11 cellular contexts compared by ENCODE assay signal in the genomic region with DNA sequence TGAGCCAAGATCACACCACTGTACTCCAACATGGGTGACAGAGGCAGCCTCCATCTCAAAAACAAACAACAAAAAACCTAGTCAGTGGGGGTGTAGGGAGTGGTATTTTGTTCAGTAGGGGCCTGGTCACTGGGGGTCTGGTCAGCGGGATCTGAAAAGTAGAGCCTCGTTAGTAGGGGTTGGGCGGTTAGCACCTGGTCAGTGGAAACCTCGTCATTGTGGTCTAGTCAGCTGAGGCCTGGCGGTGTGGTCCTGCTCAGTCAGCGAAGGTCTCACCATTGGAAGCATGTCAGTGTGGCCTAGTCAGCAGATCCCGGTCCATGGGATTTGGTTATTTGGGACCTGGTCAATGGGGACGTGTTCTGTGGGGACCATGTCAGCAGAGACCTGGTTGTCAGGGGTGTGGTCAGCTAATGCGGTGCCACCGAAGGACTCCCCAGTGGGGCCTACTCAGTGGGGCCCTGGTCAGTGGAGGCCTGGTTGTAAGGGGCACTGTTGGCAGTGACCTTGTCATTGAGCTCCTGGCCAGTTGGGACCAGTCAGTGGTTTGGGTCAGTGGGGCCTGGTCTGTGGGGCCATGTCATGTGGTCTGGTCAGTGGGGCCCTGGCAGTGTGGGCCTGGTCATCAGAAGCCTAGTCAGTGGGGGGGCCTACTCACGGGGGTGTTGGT.
DNase-seq lines count a peak whose midpoint lies in the region; ATAC-seq and TF ChIP-seq lines count a peak whose summit lies in the region.
"Had no signal": no experiment of that assay in that cellular context is flagged by ENCODE, and none has a peak within 500 bp of the region (broad histone marks: within the 10 kb centered on the region; RNA-seq: fewer than 3 reads in every experiment).

No MANE protein-coding gene starts in this region.

- intact Hi-C loops in CD14-positive monocyte (cut with micrococcal nuclease), result no loop called here
- intact Hi-C loops in posterior vena cava (cut with DNase I), result no loop called here

- DNase-seq in activated CD4-positive, CD25-positive, alpha-beta regulatory T cell treated with anti-CD3 and anti-CD28 coated beads, Interleukin-2, amount 50 U/mL, for 72 hours, result peak; percentile 23
- DNase-seq in CD14-positive monocyte (ENCODE audit: low spot score) (peak; percentile 25), chondrocyte (ENCODE audit: low spot score) (peak; percentile 73), posterior vena cava (ENCODE audit: low spot score) (peak; percentile 63), NCI-H146 treated with DMSO at 0.1 percent for 48 hours (lab: John Stamatoyannopoulos, UW; ENCODE audit: unreplicated experiment) (no peak)
- no peak for DNase-seq in activated naive CD4-positive, alpha-beta T cell treated with anti-CD3 and anti-CD28 coated beads, Interleukin-2, amount 50 U/mL, for 16 hours
- DNase-seq: Caco-2; CD8-positive, alpha-beta memory T cell; HCEC 1CT; HFFc6 had no signal

- no peak for ATAC-seq in activated CD4-positive, CD25-positive, alpha-beta regulatory T cell treated with anti-CD3 and anti-CD28 coated beads, Interleukin-2, amount 50 U/mL, for 24 hours

- peaks cover 0 to 5% (median 0%) of the 10 kb centered on the region in 7 donors for H3K9me3 Mint-ChIP-seq in CD14-positive monocyte
- peaks cover 3% of the 10 kb centered on the region for H3K9me3 Mint-ChIP-seq in chondrocyte (ENCODE audit: low read depth)
- H3K9me3 Mint-ChIP-seq: CD8-positive, alpha-beta memory T cell; HFFc6 had no signal

- TF ChIP-seq CTCF in CD14-positive monocyte (IDR thresholded peaks at IDR 0.05) (no peak), chondrocyte (IDR thresholded peaks at IDR 0.05) (no peak)

- H3K27me3 Mint-ChIP-seq in CD14-positive monocyte (ENCODE audit: low read depth in 3 of 3), result peaks cover 1 to 3% (median 2%) of the 10 kb centered on the region in 3 donors
- H3K27me3 Mint-ChIP-seq in chondrocyte (ENCODE audit: low read depth), result peaks cover 3% of the 10 kb centered on the region
- H3K27me3 Mint-ChIP-seq: CD8-positive, alpha-beta memory T cell had no signal

- H3K4me1 Mint-ChIP-seq in CD14-positive monocyte (peaks cover 7% of the 10 kb centered on the region), chondrocyte (ENCODE audit: low read depth) (no peaks in the 10 kb centered on the region)
- H3K4me1 Mint-ChIP-seq: CD8-positive, alpha-beta memory T cell had no signal

- no peaks in the 10 kb centered on the region for H3K36me3 Mint-ChIP-seq in CD14-positive monocyte
- no peaks in the 10 kb centered on the region for H3K36me3 Mint-ChIP-seq in chondrocyte (ENCODE audit: low read depth)
- H3K36me3 Mint-ChIP-seq: CD8-positive, alpha-beta memory T cell had no signal

- peak overlapping the region in 2 of 7 donors; percentile 11 to 76 for H3K27ac Mint-ChIP-seq in CD14-positive monocyte
- no peak overlapping the region for H3K27ac Mint-ChIP-seq in chondrocyte (ENCODE audit: unreplicated experiment)
- H3K27ac Mint-ChIP-seq: HFFc6 had no signal

- H3K4me3 Mint-ChIP-seq in CD14-positive monocyte, result no peak overlapping the region
- H3K4me3 Mint-ChIP-seq in chondrocyte (ENCODE audit: unreplicated experiment), result no peak overlapping the region
- H3K4me3 Mint-ChIP-seq: CD8-positive, alpha-beta memory T cell; HFFc6 had no signal

Comparison
In these comparisons a context has a peak if more than half of its experiments do, and no peak if none do; other contexts are left out.
1. DNase-seq: peak in activated CD4-positive, CD25-positive, alpha-beta regulatory T cell treated with anti-CD3 and anti-CD28 coated beads, Interleukin-2, amount 50 U/mL, for 72 hours (single experiment), CD14-positive monocyte (single experiment), chondrocyte (single experiment) and posterior vena cava (single experiment); none in activated naive CD4-positive, alpha-beta T cell treated with anti-CD3 and anti-CD28 coated beads, Interleukin-2, amount 50 U/mL, for 16 hours (single experiment) and NCI-H146 treated with DMSO at 0.1 percent for 48 hours (single experiment).